In the genomic region with DNA sequence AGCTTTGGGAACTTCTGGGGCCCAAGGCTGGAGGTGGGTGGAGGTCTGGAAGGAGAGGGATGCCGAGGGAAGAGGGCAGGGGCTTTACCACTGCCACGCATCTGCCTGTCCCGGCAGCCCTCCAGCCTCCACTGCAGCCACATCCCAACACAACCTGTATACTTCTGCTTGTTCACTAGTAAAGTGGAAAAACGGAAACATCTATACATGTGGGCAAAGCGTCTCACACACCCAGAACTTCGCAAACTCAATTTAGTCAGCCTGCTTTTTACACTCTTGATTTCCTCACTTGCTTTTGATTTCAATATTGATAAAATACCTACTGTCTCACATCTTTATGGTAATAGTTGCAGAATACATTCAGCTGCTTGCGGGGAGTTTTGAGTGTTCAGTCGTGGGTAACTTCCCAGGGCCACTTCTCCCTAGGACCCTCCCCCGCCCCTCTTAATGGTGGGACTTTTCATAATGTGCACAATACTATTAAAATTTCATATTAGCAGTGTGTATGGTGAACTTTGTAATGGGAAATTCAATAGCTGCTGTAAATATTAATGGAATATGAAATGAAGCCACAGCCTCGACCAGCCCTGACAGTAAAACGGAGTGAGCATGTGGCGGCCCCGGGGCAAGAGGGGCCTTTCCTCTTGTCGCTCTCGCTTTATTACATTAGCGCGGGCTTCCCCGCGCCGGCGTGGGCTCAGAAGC, we compare ENCODE assay signal across 1 cellular context.
TF ChIP-seq lines count a peak whose summit lies in the region.

No MANE protein-coding gene starts in this region.

TF ChIP-seq in A549, 52 proteins besides CTCF, POLR2A, EP300 and RAD21:
- TF ChIP-seq MAZ (IDR thresholded peaks at IDR 0.05; ENCODE audit: borderline replicate concordance, low read depth, low read length), result no peak
- no peak for TF ChIP-seq KDM1A (IDR thresholded peaks at IDR 0.05; ENCODE audit: low read depth)
- no peak for TF ChIP-seq MAFK (IDR thresholded peaks at IDR 0.05; ENCODE audit: partially characterized antibody)
- TF ChIP-seq HOXB5 (CRISPR knock-in tag; IDR thresholded peaks at IDR 0.05), result no peak
- no peak for TF ChIP-seq POLR2AphosphoS2 (conservative IDR thresholded peaks at IDR 0.05; ENCODE audit: low read length)
